1 cellular context compared by ENCODE assay signal in the genomic region with DNA sequence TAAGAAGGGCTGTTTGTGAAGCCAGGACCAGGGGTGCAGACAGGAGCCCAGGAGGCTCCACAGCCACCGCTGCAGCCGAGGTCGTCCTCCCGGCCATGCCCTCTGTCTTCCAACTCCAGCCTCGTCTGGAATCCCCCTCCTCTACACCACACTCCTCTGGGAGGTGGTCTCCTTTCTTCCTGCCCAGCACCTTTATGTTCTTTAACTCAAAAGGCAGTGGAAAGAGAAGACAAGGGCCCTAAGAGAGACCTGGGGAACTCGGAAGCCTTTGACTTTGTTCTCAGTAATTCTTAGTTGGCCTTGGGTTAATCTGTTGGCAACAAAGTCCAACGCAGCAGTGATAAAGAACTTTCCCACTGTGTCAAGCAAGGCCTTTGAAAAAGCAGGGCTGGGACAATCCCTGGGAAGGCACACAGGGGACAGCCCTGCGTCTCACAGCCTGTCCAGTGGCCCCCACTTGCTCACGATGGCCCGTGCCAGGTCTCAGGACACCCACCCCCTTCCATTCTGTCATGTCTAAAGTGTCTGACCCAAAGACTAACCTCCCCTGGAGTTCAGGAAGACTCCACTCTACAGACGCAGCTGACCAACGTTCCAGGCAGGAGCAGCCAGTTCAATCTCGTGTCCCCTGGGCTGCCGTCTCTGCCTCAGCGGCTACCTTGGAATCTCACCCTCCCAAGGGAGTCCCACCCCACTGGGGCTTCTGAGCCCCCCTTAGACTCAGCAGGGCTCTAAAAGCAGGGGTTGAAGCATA.
TF ChIP-seq lines count a peak whose summit lies in the region.

No MANE protein-coding gene starts in this region.

TF ChIP-seq in HepG2, 621 proteins besides CTCF, POLR2A, EP300 and RAD21 (continued from another document and continues in another):
- TF ChIP-seq, protein P1, sequence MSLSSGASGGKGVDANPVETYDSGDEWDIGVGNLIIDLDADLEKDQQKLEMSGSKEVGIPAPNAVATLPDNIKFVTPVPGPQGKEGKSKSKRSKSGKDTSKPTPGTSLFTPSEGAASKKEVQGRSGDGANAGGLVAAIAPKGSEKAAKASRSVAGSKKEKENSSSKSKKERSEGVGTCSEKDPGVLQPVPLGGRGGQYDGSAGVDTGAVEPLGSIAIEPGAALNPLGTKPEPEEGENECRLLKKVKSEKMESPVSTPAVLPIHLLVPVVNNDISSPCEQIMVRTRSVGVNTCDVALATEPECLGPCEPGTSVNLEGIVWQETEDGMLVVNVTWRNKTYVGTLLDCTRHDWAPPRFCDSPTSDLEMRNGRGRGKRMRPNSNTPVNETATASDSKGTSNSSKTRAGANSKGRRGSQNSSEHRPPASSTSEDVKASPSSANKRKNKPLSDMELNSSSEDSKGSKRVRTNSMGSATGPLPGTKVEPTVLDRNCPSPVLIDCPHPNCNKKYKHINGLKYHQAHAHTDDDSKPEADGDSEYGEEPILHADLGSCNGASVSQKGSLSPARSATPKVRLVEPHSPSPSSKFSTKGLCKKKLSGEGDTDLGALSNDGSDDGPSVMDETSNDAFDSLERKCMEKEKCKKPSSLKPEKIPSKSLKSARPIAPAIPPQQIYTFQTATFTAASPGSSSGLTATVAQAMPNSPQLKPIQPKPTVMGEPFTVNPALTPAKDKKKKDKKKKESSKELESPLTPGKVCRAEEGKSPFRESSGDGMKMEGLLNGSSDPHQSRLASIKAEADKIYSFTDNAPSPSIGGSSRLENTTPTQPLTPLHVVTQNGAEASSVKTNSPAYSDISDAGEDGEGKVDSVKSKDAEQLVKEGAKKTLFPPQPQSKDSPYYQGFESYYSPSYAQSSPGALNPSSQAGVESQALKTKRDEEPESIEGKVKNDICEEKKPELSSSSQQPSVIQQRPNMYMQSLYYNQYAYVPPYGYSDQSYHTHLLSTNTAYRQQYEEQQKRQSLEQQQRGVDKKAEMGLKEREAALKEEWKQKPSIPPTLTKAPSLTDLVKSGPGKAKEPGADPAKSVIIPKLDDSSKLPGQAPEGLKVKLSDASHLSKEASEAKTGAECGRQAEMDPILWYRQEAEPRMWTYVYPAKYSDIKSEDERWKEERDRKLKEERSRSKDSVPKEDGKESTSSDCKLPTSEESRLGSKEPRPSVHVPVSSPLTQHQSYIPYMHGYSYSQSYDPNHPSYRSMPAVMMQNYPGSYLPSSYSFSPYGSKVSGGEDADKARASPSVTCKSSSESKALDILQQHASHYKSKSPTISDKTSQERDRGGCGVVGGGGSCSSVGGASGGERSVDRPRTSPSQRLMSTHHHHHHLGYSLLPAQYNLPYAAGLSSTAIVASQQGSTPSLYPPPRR (CRISPR knock-in tag; IDR thresholded peaks at IDR 0.05; ENCODE audit: borderline replicate concordance) = peak; percentile 80
- TF ChIP-seq ETV5 (CRISPR knock-in tag; IDR thresholded peaks at IDR 0.05; ENCODE audit: borderline replicate concordance) (peak; percentile 45), AGO1 (IDR thresholded peaks at IDR 0.05; ENCODE audit: low read depth, low read length, poor library complexity, severe bottlenecking) (peak; percentile 36), ZNF780A (CRISPR knock-in tag; IDR thresholded peaks at IDR 0.05) (no peak), ATF7-NPFF (CRISPR knock-in tag; IDR thresholded peaks at IDR 0.05; ENCODE audit: low read depth) (no peak), SMARCC2 (IDR thresholded peaks at IDR 0.05) (no peak), ZNF33A (CRISPR knock-in tag; IDR thresholded peaks at IDR 0.05; ENCODE audit: borderline replicate concordance) (no peak), ZNF749 (CRISPR knock-in tag; IDR thresholded peaks at IDR 0.05; ENCODE audit: borderline replicate concordance) (peak; percentile 43; the same call in 1 of the 2 replicates), ZNF331 (CRISPR knock-in tag; IDR thresholded peaks at IDR 0.05) (peak; percentile 82), SPEN (CRISPR knock-in tag; IDR thresholded peaks at IDR 0.05; ENCODE audit: low read depth) (peak; percentile 84), ZHX1 (CRISPR knock-in tag; IDR thresholded peaks at IDR 0.05; ENCODE audit: low read depth) (no peak), HES4 (CRISPR knock-in tag; IDR thresholded peaks at IDR 0.05; ENCODE audit: borderline replicate concordance) (no peak), TFDP2 (CRISPR knock-in tag; IDR thresholded peaks at IDR 0.05) (peak; percentile 63), ZSCAN29 (CRISPR knock-in tag; conservative IDR thresholded peaks at IDR 0.05) (peak; percentile 93), HMG20A (CRISPR knock-in tag; IDR thresholded peaks at IDR 0.05; ENCODE audit: borderline replicate concordance) (peak; percentile 75; the same call in 1 of the 2 replicates), FOXP1 (IDR thresholded peaks at IDR 0.05) (no peak), FOXP1 (CRISPR knock-in tag; IDR thresholded peaks at IDR 0.05) (peak; percentile 64), FOXA3 (CRISPR knock-in tag; IDR thresholded peaks at IDR 0.05) (peak; percentile 84), GPN1 (CRISPR knock-in tag; IDR thresholded peaks at IDR 0.05; ENCODE audit: borderline replicate concordance) (no peak), ZNF644 (CRISPR knock-in tag; IDR thresholded peaks at IDR 0.05; ENCODE audit: low read depth) (peak; percentile 93), ZNF556 (CRISPR knock-in tag; IDR thresholded peaks at IDR 0.05; ENCODE audit: borderline replicate concordance) (peak; percentile 81), NCOR1 (IDR thresholded peaks at IDR 0.05; ENCODE audit: borderline replicate concordance, low read length) (peak; percentile 83; the same call in 1 of the 2 replicates), NCOA1 (CRISPR knock-in tag; IDR thresholded peaks at IDR 0.05) (no peak), ZNF615 (CRISPR knock-in tag; IDR thresholded peaks at IDR 0.05; ENCODE audit: borderline replicate concordance) (no peak), PLRG1 (conservative IDR thresholded peaks at IDR 0.05) (no peak), PAF1 (CRISPR knock-in tag; IDR thresholded peaks at IDR 0.05) (no peak), PPARG (CRISPR knock-in tag; conservative IDR thresholded peaks at IDR 0.05) (peak; percentile 52; the same call in 1 of the 2 replicates), ZNF343 (CRISPR knock-in tag; IDR thresholded peaks at IDR 0.05) (peak; percentile 86; the same call in 1 of the 2 replicates), SNRNP70 (IDR thresholded peaks at IDR 0.05; ENCODE audit: low read depth, low read length) (no peak)
- TF ChIP-seq, protein P2, sequence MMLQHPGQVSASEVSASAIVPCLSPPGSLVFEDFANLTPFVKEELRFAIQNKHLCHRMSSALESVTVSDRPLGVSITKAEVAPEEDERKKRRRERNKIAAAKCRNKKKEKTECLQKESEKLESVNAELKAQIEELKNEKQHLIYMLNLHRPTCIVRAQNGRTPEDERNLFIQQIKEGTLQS (CRISPR knock-in tag; IDR thresholded peaks at IDR 0.05) = 0 out of 2 replicates have a peak, but pooled peaks have one; percentile 37
- TF ChIP-seq, protein P3, sequence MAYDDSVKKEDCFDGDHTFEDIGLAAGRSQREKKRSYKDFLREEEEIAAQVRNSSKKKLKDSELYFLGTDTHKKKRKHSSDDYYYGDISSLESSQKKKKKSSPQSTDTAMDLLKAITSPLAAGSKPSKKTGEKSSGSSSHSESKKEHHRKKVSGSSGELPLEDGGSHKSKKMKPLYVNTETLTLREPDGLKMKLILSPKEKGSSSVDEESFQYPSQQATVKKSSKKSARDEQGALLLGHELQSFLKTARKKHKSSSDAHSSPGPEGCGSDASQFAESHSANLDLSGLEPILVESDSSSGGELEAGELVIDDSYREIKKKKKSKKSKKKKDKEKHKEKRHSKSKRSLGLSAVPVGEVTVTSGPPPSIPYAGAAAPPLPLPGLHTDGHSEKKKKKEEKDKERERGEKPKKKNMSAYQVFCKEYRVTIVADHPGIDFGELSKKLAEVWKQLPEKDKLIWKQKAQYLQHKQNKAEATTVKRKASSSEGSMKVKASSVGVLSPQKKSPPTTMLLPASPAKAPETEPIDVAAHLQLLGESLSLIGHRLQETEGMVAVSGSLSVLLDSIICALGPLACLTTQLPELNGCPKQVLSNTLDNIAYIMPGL (CRISPR knock-in tag; IDR thresholded peaks at IDR 0.05; ENCODE audit: borderline replicate concordance in 1 of 2, low read depth in 1 of 2) = peak; percentile 40 to 61; a peak in 2 of 4 replicates
- TF ChIP-seq, protein P4, sequence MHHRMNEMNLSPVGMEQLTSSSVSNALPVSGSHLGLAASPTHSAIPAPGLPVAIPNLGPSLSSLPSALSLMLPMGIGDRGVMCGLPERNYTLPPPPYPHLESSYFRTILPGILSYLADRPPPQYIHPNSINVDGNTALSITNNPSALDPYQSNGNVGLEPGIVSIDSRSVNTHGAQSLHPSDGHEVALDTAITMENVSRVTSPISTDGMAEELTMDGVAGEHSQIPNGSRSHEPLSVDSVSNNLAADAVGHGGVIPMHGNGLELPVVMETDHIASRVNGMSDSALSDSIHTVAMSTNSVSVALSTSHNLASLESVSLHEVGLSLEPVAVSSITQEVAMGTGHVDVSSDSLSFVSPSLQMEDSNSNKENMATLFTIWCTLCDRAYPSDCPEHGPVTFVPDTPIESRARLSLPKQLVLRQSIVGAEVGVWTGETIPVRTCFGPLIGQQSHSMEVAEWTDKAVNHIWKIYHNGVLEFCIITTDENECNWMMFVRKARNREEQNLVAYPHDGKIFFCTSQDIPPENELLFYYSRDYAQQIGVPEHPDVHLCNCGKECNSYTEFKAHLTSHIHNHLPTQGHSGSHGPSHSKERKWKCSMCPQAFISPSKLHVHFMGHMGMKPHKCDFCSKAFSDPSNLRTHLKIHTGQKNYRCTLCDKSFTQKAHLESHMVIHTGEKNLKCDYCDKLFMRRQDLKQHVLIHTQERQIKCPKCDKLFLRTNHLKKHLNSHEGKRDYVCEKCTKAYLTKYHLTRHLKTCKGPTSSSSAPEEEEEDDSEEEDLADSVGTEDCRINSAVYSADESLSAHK (CRISPR knock-in tag; IDR thresholded peaks at IDR 0.05; ENCODE audit: borderline replicate concordance) = no peak
- TF ChIP-seq, protein P5, sequence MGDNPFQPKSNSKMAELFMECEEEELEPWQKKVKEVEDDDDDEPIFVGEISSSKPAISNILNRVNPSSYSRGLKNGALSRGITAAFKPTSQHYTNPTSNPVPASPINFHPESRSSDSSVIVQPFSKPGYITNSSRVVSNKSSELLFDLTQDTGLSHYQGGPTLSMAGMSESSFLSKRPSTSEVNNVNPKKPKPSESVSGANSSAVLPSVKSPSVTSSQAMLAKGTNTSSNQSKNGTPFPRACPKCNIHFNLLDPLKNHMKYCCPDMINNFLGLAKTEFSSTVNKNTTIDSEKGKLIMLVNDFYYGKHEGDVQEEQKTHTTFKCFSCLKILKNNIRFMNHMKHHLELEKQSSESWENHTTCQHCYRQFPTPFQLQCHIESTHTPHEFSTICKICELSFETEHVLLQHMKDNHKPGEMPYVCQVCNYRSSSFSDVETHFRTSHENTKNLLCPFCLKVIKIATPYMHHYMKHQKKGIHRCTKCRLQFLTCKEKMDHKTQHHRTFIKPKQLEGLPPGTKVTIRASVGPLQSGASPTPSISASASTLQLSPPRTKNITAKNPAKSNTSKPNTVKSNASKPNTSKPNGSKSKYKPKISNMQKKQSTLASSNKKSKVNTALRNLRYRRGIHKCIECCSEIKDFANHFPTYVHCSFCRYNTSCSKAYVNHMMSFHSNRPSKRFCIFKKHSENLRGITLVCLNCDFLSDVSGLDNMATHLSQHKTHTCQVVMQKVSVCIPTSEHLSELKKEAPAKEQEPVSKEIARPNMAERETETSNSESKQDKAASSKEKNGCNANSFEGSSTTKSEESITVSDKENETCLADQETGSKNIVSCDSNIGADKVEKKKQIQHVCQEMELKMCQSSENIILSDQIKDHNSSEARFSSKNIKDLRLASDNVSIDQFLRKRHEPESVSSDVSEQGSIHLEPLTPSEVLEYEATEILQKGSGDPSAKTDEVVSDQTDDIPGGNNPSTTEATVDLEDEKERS (CRISPR knock-in tag; IDR thresholded peaks at IDR 0.05) = peak; percentile 76; the same call in 1 of the 2 replicates
- TF ChIP-seq, protein P6, sequence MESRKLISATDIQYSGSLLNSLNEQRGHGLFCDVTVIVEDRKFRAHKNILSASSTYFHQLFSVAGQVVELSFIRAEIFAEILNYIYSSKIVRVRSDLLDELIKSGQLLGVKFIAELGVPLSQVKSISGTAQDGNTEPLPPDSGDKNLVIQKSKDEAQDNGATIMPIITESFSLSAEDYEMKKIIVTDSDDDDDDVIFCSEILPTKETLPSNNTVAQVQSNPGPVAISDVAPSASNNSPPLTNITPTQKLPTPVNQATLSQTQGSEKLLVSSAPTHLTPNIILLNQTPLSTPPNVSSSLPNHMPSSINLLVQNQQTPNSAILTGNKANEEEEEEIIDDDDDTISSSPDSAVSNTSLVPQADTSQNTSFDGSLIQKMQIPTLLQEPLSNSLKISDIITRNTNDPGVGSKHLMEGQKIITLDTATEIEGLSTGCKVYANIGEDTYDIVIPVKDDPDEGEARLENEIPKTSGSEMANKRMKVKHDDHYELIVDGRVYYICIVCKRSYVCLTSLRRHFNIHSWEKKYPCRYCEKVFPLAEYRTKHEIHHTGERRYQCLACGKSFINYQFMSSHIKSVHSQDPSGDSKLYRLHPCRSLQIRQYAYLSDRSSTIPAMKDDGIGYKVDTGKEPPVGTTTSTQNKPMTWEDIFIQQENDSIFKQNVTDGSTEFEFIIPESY (CRISPR knock-in tag; IDR thresholded peaks at IDR 0.05) = peak; percentile 23; the same call in 1 of the 2 replicates
